Comparison of ENCODE assay signal across 9 cellular contexts in genomic region chrX:68504237-68504636, GRCh38. TPM values are rescaled to one million over a fixed set of nuclear protein-coding genes. Genes with fewer than 3 reads are reported as not detected.
DNase-seq lines count a peak whose midpoint lies in the region; ATAC-seq and TF ChIP-seq lines count a peak whose summit lies in the region.
"Had no signal": no experiment of that assay in that cellular context is flagged by ENCODE, and none has a peak within 500 bp of the region (broad histone marks: within the 10 kb centered on the region; RNA-seq: fewer than 3 reads in every experiment).

No MANE protein-coding gene starts in this region.

- peak overlapping the region; percentile 85 for H3K27ac Mint-ChIP-seq in activated CD4-positive, alpha-beta memory T cell treated with anti-CD3 and anti-CD28 coated beads for 36 hours

- no peak overlapping the region for H3K4me3 ChIP-seq in fibroblast of the aortic adventitia (ENCODE audit: low read depth, low read length)
- H3K4me3 ChIP-seq in coronary artery, result no peak overlapping the region
- H3K4me3 ChIP-seq: BLaER1 had no signal

- H3K27me3 Mint-ChIP-seq in activated CD4-positive, alpha-beta memory T cell treated with anti-CD3 and anti-CD28 coated beads for 36 hours, result no peaks in the 10 kb centered on the region

- no peak overlapping the region for H3K27ac ChIP-seq in coronary artery
- H3K27ac ChIP-seq: BLaER1 had no signal

- H3K4me1 Mint-ChIP-seq in activated CD4-positive, alpha-beta memory T cell treated with anti-CD3 and anti-CD28 coated beads for 36 hours (ENCODE audit: low read depth), result peaks cover 64% of the 10 kb centered on the region

- ATAC-seq in HG02798 (IDR thresholded peaks at IDR 0.05; ENCODE audit: poor library complexity, unreplicated experiment) (peak; percentile 65), GM18870 (IDR thresholded peaks at IDR 0.05; ENCODE audit: unreplicated experiment) (no peak)

- CTCF ChIA-PET in activated CD4-positive, alpha-beta memory T cell treated with anti-CD3 and anti-CD28 coated beads for 36 hours (lab: Charles Lee), result no interaction called here

- no peak overlapping the region for H3K4me3 Mint-ChIP-seq in activated CD4-positive, alpha-beta memory T cell treated with anti-CD3 and anti-CD28 coated beads for 36 hours

- DNase-seq in A172 (ENCODE audit: low spot score) (peak; percentile 47), fibroblast of the aortic adventitia (ENCODE audit: low read depth) (peak; percentile 38), KG1 (lab: John Stamatoyannopoulos, UW) (no peak), coronary artery (ENCODE audit: low spot score) (no peak), COLO829 (ENCODE audit: low spot score) (no peak)
- peak; percentile 83 for DNase-seq in activated CD4-positive, alpha-beta memory T cell treated with anti-CD3 and anti-CD28 coated beads for 36 hours

- POLR2A ChIA-PET in activated CD4-positive, alpha-beta memory T cell treated with anti-CD3 and anti-CD28 coated beads for 36 hours (lab: Charles Lee), result no interaction called here

- intact Hi-C loops in activated CD4-positive, alpha-beta memory T cell treated with anti-CD3 and anti-CD28 coated beads for 36 hours (cut with micrococcal nuclease), result loop anchor here (1.0 to 10.0 kb wide), 7 partner anchors 64 to 1631 kb away; partner anchors contain the start of genes EFNB1, IGBP1 and PJA1

- H3K36me3 Mint-ChIP-seq in activated CD4-positive, alpha-beta memory T cell treated with anti-CD3 and anti-CD28 coated beads for 36 hours, result peaks cover 22% of the 10 kb centered on the region

- TF ChIP-seq CTCF in fibroblast of the aortic adventitia (IDR thresholded peaks at IDR 0.05; ENCODE audit: insufficient read depth, low read length), result no peak
- TF ChIP-seq CTCF in coronary artery (IDR thresholded peaks at IDR 0.05), result no peak

- H3K9me3 Mint-ChIP-seq in activated CD4-positive, alpha-beta memory T cell treated with anti-CD3 and anti-CD28 coated beads for 36 hours, result no peaks in the 10 kb centered on the region

RNA-seq across cellular contexts. Expression of gene YIPF6, which starts 5.4 kb away (rescaled TPM):
- 30.9 and 34.5 TPM in 2 replicates for total RNA-seq in A172 (2014; rRNA removed; shearing (Covaris generic))
- 10 to 100 TPM; 24.2 to 26.1 TPM for total RNA-seq in activated CD4-positive, alpha-beta memory T cell treated with anti-CD3 and anti-CD28 coated beads for 36 hours
- total RNA-seq in fibroblast of the aortic adventitia (ENCODE audit: low replicate concordance), result 22.1 and 31.7 TPM in 2 replicates

Comparison
In these comparisons a context has a peak if more than half of its experiments do, and no peak if none do; other contexts are left out.
1. DNase-seq: peak in A172 (single experiment), activated CD4-positive, alpha-beta memory T cell treated with anti-CD3 and anti-CD28 coated beads for 36 hours (single experiment) and fibroblast of the aortic adventitia (single experiment); none in KG1 (single experiment), coronary artery (single experiment) and COLO829 (single experiment).